ENCODE assay signal across 9 cellular contexts in the genomic region with DNA sequence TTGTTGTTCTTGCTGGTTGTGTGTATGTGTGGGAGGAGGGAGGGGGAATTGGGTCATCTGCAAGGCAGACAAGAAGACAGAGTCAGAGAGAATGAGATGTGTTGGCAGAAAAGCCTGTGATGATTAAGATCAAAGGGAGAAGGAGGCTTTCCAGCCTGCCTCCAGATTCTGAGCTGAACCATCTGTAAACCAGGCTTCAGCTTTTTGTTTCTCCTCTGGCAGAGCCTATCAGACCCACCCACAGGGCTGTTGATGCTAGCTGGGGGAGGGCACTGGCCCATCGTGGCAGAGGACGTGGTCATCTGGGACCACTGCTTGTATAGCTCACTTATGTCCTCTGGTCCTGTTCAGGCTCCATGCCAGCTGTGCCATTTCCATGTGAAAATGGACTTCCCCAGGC. TPM values are rescaled to one million over a fixed set of nuclear protein-coding genes. Genes with fewer than 3 reads are reported as not detected.
A peak's percentile ranks its signal among the peaks of the same experiment; 100 is the strongest.
DNase-seq lines count a peak whose midpoint lies in the region; ATAC-seq, FAIRE-seq and TF ChIP-seq lines count a peak whose summit lies in the region.
"Had no signal": no experiment of that assay in that cellular context is flagged by ENCODE, and none has a peak within 500 bp of the region (broad histone marks: within the 10 kb centered on the region; RNA-seq: fewer than 3 reads in every experiment).

No MANE protein-coding gene starts in this region.

- no peaks in the 10 kb centered on the region for H3K4me1 ChIP-seq in HEK293 (ENCODE audit: control insufficient read depth, insufficient read depth, low read length)

- DNase-seq in activated CD8-positive, alpha-beta memory T cell treated with anti-CD3 and anti-CD28 coated beads, Interleukin-2, amount 50 U/mL, for 4 hours, result peak; percentile 28
- DNase-seq in fibroblast of the aortic adventitia (ENCODE audit: low read depth) (peak; percentile 83), HUDEP-2 (lab: John Stamatoyannopoulos, UW; ENCODE audit: unreplicated experiment in 76 of 76) (no peak), GM12891 (ENCODE audit: insufficient read length, low spot score) (no peak)
- peak; percentile 60 for DNase-seq in stimulated activated CD8-positive, alpha-beta memory T cell treated with anti-CD3 and anti-CD28 coated beads, Interleukin-4, amount 100 ng/mL, for 48 hours
- DNase-seq: spleen had no signal

- TF ChIP-seq CTCF in HEK293 (tag by site-specific recombination; IDR thresholded peaks at IDR 0.05), result no peak
- TF ChIP-seq CTCF in fibroblast of the aortic adventitia (IDR thresholded peaks at IDR 0.05; ENCODE audit: insufficient read depth, low read length), result no peak

- H3K9me3 ChIP-seq in HEK293 (ENCODE audit: control insufficient read depth, insufficient read depth, low read depth, low read length), result no peaks in the 10 kb centered on the region

- FAIRE-seq in GM12891 (lab: Jason Lieb, UNC), result no peak

- POLR2A ChIA-PET in HEK293 (lab: Yijun Ruan, JAX), result no interaction called here

- ATAC-seq in HG02763 (IDR thresholded peaks at IDR 0.05; ENCODE audit: unreplicated experiment), result no peak
- ATAC-seq in HG03460 (IDR thresholded peaks at IDR 0.05; ENCODE audit: unreplicated experiment), result no peak

- no peak overlapping the region for H3K4me3 ChIP-seq in HEK293 (ENCODE audit: low read depth, low read length)
- no peak overlapping the region for H3K4me3 ChIP-seq in fibroblast of the aortic adventitia (ENCODE audit: low read depth, low read length)
- H3K4me3 ChIP-seq: spleen had no signal

- no peak for TF ChIP-seq POLR2A in GM12891 (IDR thresholded peaks at IDR 0.05; ENCODE audit: low read depth, low read length)

- no peaks in the 10 kb centered on the region for H3K36me3 ChIP-seq in HEK293 (ENCODE audit: control insufficient read depth in 2 of 2, insufficient read depth in 1 of 2, low read length in 2 of 2)
- H3K36me3 ChIP-seq: spleen had no signal

- H3K27ac ChIP-seq in HEK293 (ENCODE audit: extremely low read depth, low read depth, low read length), result no peak overlapping the region

- CTCF ChIA-PET in HEK293 (lab: Yijun Ruan, JAX), result interaction anchor here (0.6 to 3.9 kb wide), 3 partner anchors 20 to 556 kb away, joined by 3 to 17 read pairs (median 5); no protein-coding TSS in a partner anchor

TF ChIP-seq in HEK293, 187 proteins besides CTCF, POLR2A, EP300 and RAD21:
- TF ChIP-seq GLIS2 (tag by site-specific recombination; IDR thresholded peaks at IDR 0.05) (no peak), EGR2 (tag by site-specific recombination; IDR thresholded peaks at IDR 0.05; ENCODE audit: low read depth) (peak; percentile 86), ZFHX2 (tag by site-specific recombination; conservative IDR thresholded peaks at IDR 0.05) (peak; percentile 83), ZNF600 (tag by site-specific recombination; IDR thresholded peaks at IDR 0.05) (no peak)
- TF ChIP-seq, protein P1, sequence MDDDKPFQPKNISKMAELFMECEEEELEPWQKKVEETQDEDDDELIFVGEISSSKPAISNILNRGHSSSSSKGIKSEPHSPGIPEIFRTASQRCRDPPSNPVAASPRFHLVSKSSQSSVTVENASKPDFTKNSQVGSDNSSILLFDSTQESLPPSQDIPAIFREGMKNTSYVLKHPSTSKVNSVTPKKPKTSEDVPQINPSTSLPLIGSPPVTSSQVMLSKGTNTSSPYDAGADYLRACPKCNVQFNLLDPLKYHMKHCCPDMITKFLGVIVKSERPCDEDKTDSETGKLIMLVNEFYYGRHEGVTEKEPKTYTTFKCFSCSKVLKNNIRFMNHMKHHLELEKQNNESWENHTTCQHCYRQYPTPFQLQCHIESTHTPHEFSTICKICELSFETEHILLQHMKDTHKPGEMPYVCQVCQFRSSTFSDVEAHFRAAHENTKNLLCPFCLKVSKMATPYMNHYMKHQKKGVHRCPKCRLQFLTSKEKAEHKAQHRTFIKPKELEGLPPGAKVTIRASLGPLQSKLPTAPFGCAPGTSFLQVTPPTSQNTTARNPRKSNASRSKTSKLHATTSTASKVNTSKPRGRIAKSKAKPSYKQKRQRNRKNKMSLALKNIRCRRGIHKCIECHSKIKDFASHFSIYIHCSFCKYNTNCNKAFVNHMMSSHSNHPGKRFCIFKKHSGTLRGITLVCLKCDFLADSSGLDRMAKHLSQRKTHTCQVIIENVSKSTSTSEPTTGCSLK (tag by site-specific recombination; IDR thresholded peaks at IDR 0.05), result no peak

TF ChIP-seq in GM12891, 5 proteins besides CTCF, POLR2A, EP300 and RAD21:
- TF ChIP-seq SPI1 (IDR thresholded peaks at IDR 0.05; ENCODE audit: low read depth, low read length) (no peak), POU2F2 (IDR thresholded peaks at IDR 0.05; ENCODE audit: low read depth, low read length) (no peak), TAF1 (IDR thresholded peaks at IDR 0.05; ENCODE audit: low read depth, low read length) (no peak), PAX5 (IDR thresholded peaks at IDR 0.05; ENCODE audit: insufficient read depth, low read length, severe bottlenecking) (no peak), POLR2AphosphoS5 (IDR thresholded peaks at IDR 0.05; ENCODE audit: low read depth, low read length) (no peak)

RNA-seq across cellular contexts. Expression of a gene that starts 27.6 kb away (rescaled TPM):
- 1,372 and 1,478 TPM in 2 replicates for total RNA-seq in fibroblast of the aortic adventitia (ENCODE audit: low replicate concordance)
- polyA plus RNA-seq in GM12891 (2012; ENCODE audit: low read depth, missing spikeins), result 0.05 TPM

RNA-seq across cellular contexts. Expression of a gene that starts 45.4 kb away (rescaled TPM):
- 5.2 and 6.1 TPM in 2 replicates for total RNA-seq in fibroblast of the aortic adventitia (ENCODE audit: low replicate concordance)
- polyA plus RNA-seq in GM12891 (2012; ENCODE audit: low read depth, missing spikeins), result not detected

Comparison
In these comparisons a context has a peak if more than half of its experiments do, and no peak if none do; other contexts are left out.
1. DNase-seq: peak in activated CD8-positive, alpha-beta memory T cell treated with anti-CD3 and anti-CD28 coated beads, Interleukin-2, amount 50 U/mL, for 4 hours (single experiment), fibroblast of the aortic adventitia (single experiment) and stimulated activated CD8-positive, alpha-beta memory T cell treated with anti-CD3 and anti-CD28 coated beads, Interleukin-4, amount 100 ng/mL, for 48 hours (single experiment); none in HUDEP-2 (0 of 76) and GM12891 (single experiment).